Comparison of ENCODE assay signal across 16 cellular contexts in the genomic region with DNA sequence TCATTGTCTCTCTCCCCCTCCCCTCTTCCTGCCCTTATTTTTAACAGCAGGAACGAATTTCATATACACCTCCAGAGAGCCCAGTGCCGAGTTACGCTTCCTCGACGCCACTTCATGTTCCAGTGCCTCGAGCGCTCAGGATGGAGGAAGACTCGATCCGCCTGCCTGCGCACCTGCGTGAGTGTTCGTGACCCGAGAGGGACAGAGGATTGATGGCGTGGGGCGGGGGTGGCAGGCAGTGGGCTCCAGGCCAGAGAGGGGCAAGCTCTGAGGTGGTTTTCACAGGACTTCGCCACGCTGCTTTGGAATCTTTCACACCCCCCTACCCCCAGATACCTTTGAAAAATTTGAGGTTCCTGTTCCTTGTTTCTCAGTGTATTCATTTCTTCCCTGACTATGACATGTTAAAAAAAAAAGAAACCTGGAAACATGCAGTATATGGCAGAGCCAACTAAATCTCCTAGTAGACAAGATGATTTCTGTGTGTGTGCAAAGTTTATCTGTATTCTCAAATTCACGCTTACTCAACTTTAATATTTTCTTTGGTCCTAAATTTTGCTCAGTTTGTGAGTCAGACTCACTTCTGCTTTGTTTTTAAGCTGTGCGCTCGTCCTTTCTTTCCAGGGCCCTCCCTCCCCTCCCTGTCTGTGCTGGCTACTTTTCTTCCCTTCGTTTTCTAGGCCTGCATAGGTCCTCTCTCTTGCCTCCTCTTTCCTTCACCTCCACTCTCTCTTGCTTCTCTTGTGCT.
DNase-seq lines count a peak whose midpoint lies in the region; ATAC-seq and TF ChIP-seq lines count a peak whose summit lies in the region.
"Had no signal": no experiment of that assay in that cellular context is flagged by ENCODE, and none has a peak within 500 bp of the region (broad histone marks: within the 10 kb centered on the region; RNA-seq: fewer than 3 reads in every experiment).

No MANE protein-coding gene starts in this region.

- DNase-seq in DND-41: no peak
- peak; percentile 60 for DNase-seq in MV-4-11 (lab: John Stamatoyannopoulos, UW)
- no peak for DNase-seq in chondrocyte (ENCODE audit: low spot score)
- no peak for DNase-seq in sciatic nerve (ENCODE audit: low spot score)
- DNase-seq in DMS153 treated with DMSO at 0.1 percent for 48 hours (lab: John Stamatoyannopoulos, UW; ENCODE audit: unreplicated experiment): no peak
- DNase-seq in RWPE1 (ENCODE audit: low spot score): no peak
- DNase-seq: activated CD8-positive, alpha-beta T cell treated with anti-CD3 and anti-CD28 coated beads for 36 hours; activated naive CD4-positive, alpha-beta T cell; C1 segment of cervical spinal cord; GF-D8; midbrain; NCI-H1930; psoas muscle; T-helper 1 cell had no signal

- ATAC-seq in DND-41 (ENCODE audit: insufficient read depth, low read depth) (no peak), sciatic nerve (peak; percentile 65), HG02678 (IDR thresholded peaks at IDR 0.05; ENCODE audit: unreplicated experiment) (no peak), HG02885 (IDR thresholded peaks at IDR 0.05; ENCODE audit: poor library complexity, unreplicated experiment) (no peak)
- ATAC-seq: activated CD8-positive, alpha-beta T cell treated with anti-CD3 and anti-CD28 coated beads for 36 hours; psoas muscle had no signal

- H3K27me3 ChIP-seq in DND-41 (ENCODE audit: insufficient read depth, low read length, poor library complexity): no peaks in the 10 kb centered on the region

- no peaks in the 10 kb centered on the region for H3K9me3 Mint-ChIP-seq in chondrocyte (ENCODE audit: low read depth)
- H3K9me3 Mint-ChIP-seq: activated CD8-positive, alpha-beta T cell treated with anti-CD3 and anti-CD28 coated beads for 36 hours had no signal

- no peak overlapping the region for H3K9ac ChIP-seq in DND-41 (ENCODE audit: low read depth, low read length)

- peaks cover 60% of the 10 kb centered on the region for H3K4me1 Mint-ChIP-seq in chondrocyte (ENCODE audit: low read depth)

- H3K27ac ChIP-seq in DND-41 (ENCODE audit: low read length) (peak overlapping the region; percentile 30; the same call in 1 of the 2 replicates), RWPE1 (no peak overlapping the region)
- H3K27ac ChIP-seq: psoas muscle had no signal

- H3K4me1 ChIP-seq in DND-41 (ENCODE audit: insufficient read depth, low read length): 0 out of 2 replicates have a peak, but pooled peaks cover 2% of the 10 kb centered on the region

- TF ChIP-seq CTCF in DND-41 (IDR thresholded peaks at IDR 0.05; ENCODE audit: borderline replicate concordance, extremely low read depth, low read length, poor library complexity, severe bottlenecking) (no peak), chondrocyte (IDR thresholded peaks at IDR 0.05) (no peak), RWPE1 (conservative IDR thresholded peaks at IDR 0.05; ENCODE audit: low read depth) (no peak)

- H3K27ac Mint-ChIP-seq in chondrocyte (ENCODE audit: unreplicated experiment): peak overlapping the region; percentile 91
- H3K27ac Mint-ChIP-seq: activated CD8-positive, alpha-beta T cell treated with anti-CD3 and anti-CD28 coated beads for 36 hours had no signal

- peaks cover 63% of the 10 kb centered on the region for H3K36me3 ChIP-seq in DND-41 (ENCODE audit: insufficient read depth, low read length)

- H3K4me3 Mint-ChIP-seq in chondrocyte (ENCODE audit: unreplicated experiment): no peak overlapping the region
- H3K4me3 Mint-ChIP-seq: activated CD8-positive, alpha-beta T cell treated with anti-CD3 and anti-CD28 coated beads for 36 hours had no signal

- no peak overlapping the region for H3K4me2 ChIP-seq in DND-41 (ENCODE audit: insufficient read depth, low read length)

- no peaks in the 10 kb centered on the region for H3K9me3 ChIP-seq in DND-41 (ENCODE audit: insufficient read depth, low read length, severe bottlenecking)
- H3K9me3 ChIP-seq: psoas muscle had no signal

- POLR2A ChIA-PET in RWPE1 (lab: Yijun Ruan, JAX; ENCODE audit: low non-redundant PET): no interaction called here

- H3K36me3 Mint-ChIP-seq in chondrocyte (ENCODE audit: low read depth): peaks cover 2% of the 10 kb centered on the region

- no peak overlapping the region for H3K4me3 ChIP-seq in DND-41 (ENCODE audit: low read depth in 1 of 2, low read length in 2 of 2)
- H3K4me3 ChIP-seq: psoas muscle had no signal

- H2AFZ ChIP-seq in DND-41 (ENCODE audit: low read depth, low read length): no peak overlapping the region

- CTCF ChIA-PET in RWPE1 (lab: Yijun Ruan, JAX): no interaction called here

- intact Hi-C loops in sciatic nerve (cut with DNase I): no loop called here

- peaks cover 80% of the 10 kb centered on the region for H3K79me2 ChIP-seq in DND-41 (ENCODE audit: insufficient read depth, low read length)

- peaks cover 3% of the 10 kb centered on the region; the same call in 1 of the 2 replicates for H4K20me1 ChIP-seq in DND-41 (ENCODE audit: insufficient read depth, low read length)

- no peaks in the 10 kb centered on the region for H3K27me3 Mint-ChIP-seq in chondrocyte (ENCODE audit: low read depth)
- H3K27me3 Mint-ChIP-seq: activated CD8-positive, alpha-beta T cell treated with anti-CD3 and anti-CD28 coated beads for 36 hours had no signal
